ENCODE assay signal across 18 cellular contexts in genomic region chr6:143783077-143783476, GRCh38.
DNase-seq lines count a peak whose midpoint lies in the region; ATAC-seq, FAIRE-seq and TF ChIP-seq lines count a peak whose summit lies in the region.
"Had no signal": no experiment of that assay in that cellular context is flagged by ENCODE, and none has a peak within 500 bp of the region (broad histone marks: within the 10 kb centered on the region; RNA-seq: fewer than 3 reads in every experiment).

No MANE protein-coding gene starts in this region.

- no peak overlapping the region for H3K4me2 ChIP-seq in A549
- no peak overlapping the region for H3K4me2 ChIP-seq in IMR-90 (ENCODE audit: low read depth, low read length)
- H3K4me2 ChIP-seq: GM23338 had no signal

- WGBS in A549 (ENCODE audit: missing lambda C conversion rate): 68% methylated on average over 3 of the region's 3 CpGs
- WGBS in IMR-90 (ENCODE audit: extremely low coverage in 2 of 2, insufficient read length in 1 of 2), 2 experiments: no CpG with 5 or more reads among the region's 3 CpGs

- H3K27me3 ChIP-seq in IMR-90 (ENCODE audit: control insufficient read depth, insufficient read depth, low read length): no peaks in the 10 kb centered on the region
- H3K27me3 ChIP-seq in mucosa of rectum (ENCODE audit: control insufficient read depth in 2 of 2, insufficient read depth in 2 of 2, low read length in 2 of 2): no peaks in the 10 kb centered on the region
- H3K27me3 ChIP-seq: BE2C had no signal

- ATAC-seq in A549 (no peak), IMR-90 (ENCODE audit: low read depth) (no peak), HG02798 (IDR thresholded peaks at IDR 0.05; ENCODE audit: poor library complexity, unreplicated experiment) (no peak)
- ATAC-seq: GM23338 had no signal

- no peak overlapping the region for H3K27ac Mint-ChIP-seq in endothelial cell (ENCODE audit: unreplicated experiment)
- H3K27ac Mint-ChIP-seq: GM23338, H9 had no signal

- TF ChIP-seq RAD21 in A549 (conservative IDR thresholded peaks at IDR 0.05 in 1 of 2, IDR thresholded peaks at IDR 0.05 in 1 of 2): no peak
- TF ChIP-seq RAD21 in IMR-90 (IDR thresholded peaks at IDR 0.05; ENCODE audit: low read length): no peak

- peaks cover 65% of the 10 kb centered on the region for H3K36me3 Mint-ChIP-seq in endothelial cell (ENCODE audit: low read depth, unreplicated experiment)

- H2AFZ ChIP-seq in IMR-90 (replicated peaks; ENCODE audit: low read length, poor library complexity): no peak overlapping the region
- H2AFZ ChIP-seq: GM23338 had no signal

- H3K9me3 ChIP-seq in A549 (peaks cover 4% of the 10 kb centered on the region; the same call in 2 of the 3 replicates), IMR-90 (ENCODE audit: control insufficient read depth, insufficient read depth, low read length) (peaks cover 5% of the 10 kb centered on the region), mucosa of rectum (ENCODE audit: control insufficient read depth in 2 of 2, low read length in 2 of 2) (no peaks in the 10 kb centered on the region)
- H3K9me3 ChIP-seq: BE2C had no signal

- H2BK20ac ChIP-seq in IMR-90 (ENCODE audit: low read depth, low read length): no peak overlapping the region

- H3K14ac ChIP-seq in IMR-90 (replicated peaks; ENCODE audit: low read depth, low read length): no peak overlapping the region

- H3K4me3 Mint-ChIP-seq in endothelial cell (ENCODE audit: unreplicated experiment): peak overlapping the region; percentile 72
- H3K4me3 Mint-ChIP-seq: CD4-positive, alpha-beta memory T cell; GM23338; H9 had no signal

- dilution Hi-C loops in IMR-90 (cut with HindIII; ENCODE audit: low sequenced_read_pairs, unreplicated experiment): no loop called here

- POLR2A ChIA-PET in A549 (lab: Yijun Ruan, JAX): no interaction called here
- POLR2A ChIA-PET in IMR-90 (lab: Charles Lee; ENCODE audit: unreplicated experiment): no interaction called here

- in situ Hi-C loops in IMR-90 (cut with MboI; ENCODE audit: low sequenced_read_pairs): no loop called here

- no peak overlapping the region for H2AK9ac ChIP-seq in IMR-90 (replicated peaks; ENCODE audit: low read depth, low read length, poor library complexity)

- H3K4ac ChIP-seq in IMR-90 (ENCODE audit: low read depth, low read length): no peak overlapping the region

- no peak overlapping the region for H2BK15ac ChIP-seq in IMR-90 (ENCODE audit: low read depth, low read length)

- H3K4me1 ChIP-seq in A549 (no peaks in the 10 kb centered on the region), IMR-90 (ENCODE audit: control insufficient read depth, insufficient read depth, low read length) (no peaks in the 10 kb centered on the region), mucosa of rectum (ENCODE audit: control insufficient read depth in 2 of 2, insufficient read depth in 2 of 2, low read length in 2 of 2) (no peaks in the 10 kb centered on the region)
- H3K4me1 ChIP-seq: BE2C had no signal

- no peaks in the 10 kb centered on the region for H4K20me1 ChIP-seq in IMR-90 (ENCODE audit: insufficient read depth, low read length)

- no peaks in the 10 kb centered on the region for H3K27me3 Mint-ChIP-seq in endothelial cell (ENCODE audit: unreplicated experiment)
- H3K27me3 Mint-ChIP-seq: CD4-positive, alpha-beta memory T cell had no signal

- CTCF ChIA-PET in A549 (lab: Yijun Ruan, JAX) (no interaction called here), IMR-90 (lab: Yijun Ruan, JAX) (no interaction called here)

- no peak for TF ChIP-seq EP300 in A549 (IDR thresholded peaks at IDR 0.05)

- TF ChIP-seq POLR2A in A549 (IDR thresholded peaks at IDR 0.05; ENCODE audit: low read length) (no peak), IMR-90 (IDR thresholded peaks at IDR 0.05; ENCODE audit: low read depth, low read length) (no peak)

- H3K23ac ChIP-seq in IMR-90 (ENCODE audit: low read depth, low read length): no peak overlapping the region

- TF ChIP-seq CTCF in A549 (IDR thresholded peaks at IDR 0.05): no peak
- no peak for TF ChIP-seq CTCF in IMR-90 (conservative IDR thresholded peaks at IDR 0.05; ENCODE audit: low read depth, low read length)
- TF ChIP-seq CTCF in endothelial cell (IDR thresholded peaks at IDR 0.05; ENCODE audit: unreplicated experiment): no peak

- no peak overlapping the region for H4K8ac ChIP-seq in IMR-90 (ENCODE audit: low read depth in 2 of 2, low read length in 2 of 2)

- intact Hi-C loops in IMR-90 (cut with micrococcal nuclease): loop anchor here (2.0 kb wide), 1 partner anchor 14 kb away; no protein-coding TSS in a partner anchor

- BruUV-seq in IMR-90 (replicated peaks; lab: Mats Ljungman, UMichigan): no TSS peak

- no peak overlapping the region for H2AK5ac ChIP-seq in IMR-90 (ENCODE audit: low read depth, low read length)

- H3K27ac ChIP-seq in A549: no peak overlapping the region
- H3K27ac ChIP-seq in IMR-90 (ENCODE audit: insufficient read depth, low read length): no peak overlapping the region
- H3K27ac ChIP-seq in mucosa of rectum (ENCODE audit: low read depth in 2 of 2, low read length in 2 of 2): peak overlapping the region; percentile 6 to 37
- H3K27ac ChIP-seq: C4-2B had no signal

- H4K5ac ChIP-seq in IMR-90 (ENCODE audit: low read depth, low read length): no peak overlapping the region

- no peak for FAIRE-seq in A549 (lab: Jason Lieb, UNC)
- FAIRE-seq: A204.1, G401.6, GM12891, HTR-8/SVneo had no signal

- no peak overlapping the region for H3K18ac ChIP-seq in IMR-90 (ENCODE audit: low read depth, low read length)

- H3K56ac ChIP-seq in IMR-90 (ENCODE audit: extremely low read depth, insufficient read depth, low read length): no peak overlapping the region

- H4K91ac ChIP-seq in IMR-90 (ENCODE audit: insufficient read depth, low read depth, low read length): no peak overlapping the region

- peaks cover 16% of the 10 kb centered on the region for H3K9me3 Mint-ChIP-seq in endothelial cell (ENCODE audit: unreplicated experiment)

- H3K4me1 Mint-ChIP-seq in endothelial cell (ENCODE audit: unreplicated experiment): peaks cover 7% of the 10 kb centered on the region
- H3K4me1 Mint-ChIP-seq: CD4-positive, alpha-beta memory T cell; GM23338; H9 had no signal

- H3K4me3 ChIP-seq in A549 (no peak overlapping the region), IMR-90 (ENCODE audit: insufficient read depth, low read depth, low read length) (no peak overlapping the region), mucosa of rectum (ENCODE audit: low read length in 2 of 2) (no peak overlapping the region)
- H3K4me3 ChIP-seq: GM23338 had no signal

- DNase-seq in A549 (ENCODE audit: low read depth in 1 of 2, low spot score in 1 of 2) (no peak), IMR-90 (no peak), endothelial cell (ENCODE audit: low spot score) (no peak), NCI-H1930 (lab: John Stamatoyannopoulos, UW) (no peak), middle frontal gyrus (ENCODE audit: extremely low spot score, low spot score) (no peak)
- DNase-seq: BE2C; CD4-positive, alpha-beta memory T cell; DMS79 treated with DMSO at 0.1 percent for 48 hours; EL; H9 had no signal

- H3K36me3 ChIP-seq in IMR-90 (ENCODE audit: control insufficient read depth, insufficient read depth, low read length): peaks cover 36% of the 10 kb centered on the region
- H3K36me3 ChIP-seq in mucosa of rectum (ENCODE audit: control insufficient read depth in 2 of 2, insufficient read depth in 2 of 2, low read length in 2 of 2): peaks cover 10 to 16% of the 10 kb centered on the region in 2 donors
- H3K36me3 ChIP-seq: BE2C had no signal

- no peak overlapping the region for H2BK120ac ChIP-seq in IMR-90 (ENCODE audit: low read depth, low read length)

- H3K9ac ChIP-seq in IMR-90 (ENCODE audit: low read depth, low read length) (no peak overlapping the region), mucosa of rectum (ENCODE audit: low read depth in 1 of 2, low read length in 2 of 2) (no peak overlapping the region)

- H3K79me1 ChIP-seq in IMR-90 (ENCODE audit: low read depth in 1 of 2, low read length in 2 of 2): peaks cover 0 to 3% of the 10 kb centered on the region in 2 experiments; a peak in 1 of 4 replicates

- no peaks in the 10 kb centered on the region; the same call in 1 of the 2 replicates for H3K9me1 ChIP-seq in IMR-90 (ENCODE audit: insufficient read depth, low read length)

- no peak overlapping the region for H2BK5ac ChIP-seq in IMR-90 (ENCODE audit: low read depth, low read length, poor library complexity, severe bottlenecking)

TF ChIP-seq in A549, 52 proteins besides CTCF, POLR2A, EP300 and RAD21:
- TF ChIP-seq CHD4 (IDR thresholded peaks at IDR 0.05; ENCODE audit: borderline replicate concordance) (no peak), MAFK (IDR thresholded peaks at IDR 0.05; ENCODE audit: partially characterized antibody) (peak; percentile 86), KDM1A (IDR thresholded peaks at IDR 0.05; ENCODE audit: low read depth) (no peak), MAZ (IDR thresholded peaks at IDR 0.05; ENCODE audit: borderline replicate concordance, low read depth, low read length) (no peak), RFX5 (IDR thresholded peaks at IDR 0.05) (no peak), CBX8 (IDR thresholded peaks at IDR 0.05) (no peak), ZFP36 (IDR thresholded peaks at IDR 0.05; ENCODE audit: borderline replicate concordance, partially characterized antibody) (no peak), RARB (CRISPR knock-in tag; IDR thresholded peaks at IDR 0.05) (no peak)

TF ChIP-seq in IMR-90, 13 proteins besides CTCF, POLR2A, EP300 and RAD21:
- TF ChIP-seq MAFK (IDR thresholded peaks at IDR 0.05; ENCODE audit: low read depth, low read length) (peak; percentile 96), CEBPB (IDR thresholded peaks at IDR 0.05; ENCODE audit: low read depth, low read length) (no peak)

Comparison
In these comparisons a context has a peak if more than half of its experiments do, and no peak if none do; other contexts are left out.
1. H3K27ac ChIP-seq: peak in mucosa of rectum (2 of 2); none in A549 (0 of 2) and IMR-90 (single experiment).